In genomic region chr5:164048527-164048926, GRCh38 we compare ENCODE assay signal across 16 cellular contexts.
DNase-seq lines count a peak whose midpoint lies in the region; ATAC-seq and TF ChIP-seq lines count a peak whose summit lies in the region.
"Had no signal": no experiment of that assay in that cellular context is flagged by ENCODE, and none has a peak within 500 bp of the region (broad histone marks: within the 10 kb centered on the region; RNA-seq: fewer than 3 reads in every experiment).

No MANE protein-coding gene starts in this region.

- H3K4me1 Mint-ChIP-seq in mesothelial cell of epicardium, result peaks cover 4% of the 10 kb centered on the region
- no peaks in the 10 kb centered on the region for H3K4me1 Mint-ChIP-seq in activated CD8-positive, alpha-beta T cell treated with anti-CD3 and anti-CD28 coated beads, Interleukin-2, amount 10 ng/mL, durations not matched to agents 7 days and 5 days (ENCODE audit: low read depth)
- H3K4me1 Mint-ChIP-seq: activated CD4-positive, alpha-beta memory T cell treated with anti-CD3 and anti-CD28 coated beads, Interleukin-2, amount 10 ng/mL, durations not matched to agents 7 days and 5 days had no signal

- H3K4me3 ChIP-seq in AG04450 (ENCODE audit: low read depth, low read length) (no peak overlapping the region), astrocyte of the cerebellum (ENCODE audit: low read depth, low read length) (no peak overlapping the region), spleen (no peak overlapping the region)
- H3K4me3 ChIP-seq: coronary artery, stomach had no signal

- TF ChIP-seq POLR2A in spleen (IDR thresholded peaks at IDR 0.05), result no peak

- H3K27me3 Mint-ChIP-seq in mesothelial cell of epicardium (ENCODE audit: low read depth), result peaks cover 18% of the 10 kb centered on the region
- H3K27me3 Mint-ChIP-seq in activated CD8-positive, alpha-beta T cell treated with anti-CD3 and anti-CD28 coated beads, Interleukin-2, amount 10 ng/mL, durations not matched to agents 7 days and 5 days (ENCODE audit: low read depth), result no peaks in the 10 kb centered on the region
- H3K27me3 Mint-ChIP-seq: activated CD4-positive, alpha-beta memory T cell treated with anti-CD3 and anti-CD28 coated beads, Interleukin-2, amount 10 ng/mL, durations not matched to agents 7 days and 5 days had no signal

- no peak overlapping the region for H3K27ac Mint-ChIP-seq in mesothelial cell of epicardium
- no peak overlapping the region for H3K27ac Mint-ChIP-seq in activated CD8-positive, alpha-beta T cell treated with anti-CD3 and anti-CD28 coated beads, Interleukin-2, amount 10 ng/mL, durations not matched to agents 7 days and 5 days
- H3K27ac Mint-ChIP-seq: activated CD4-positive, alpha-beta memory T cell treated with anti-CD3 and anti-CD28 coated beads, Interleukin-2, amount 10 ng/mL, durations not matched to agents 7 days and 5 days had no signal

- no peaks in the 10 kb centered on the region for H3K9me3 Mint-ChIP-seq in mesothelial cell of epicardium
- H3K9me3 Mint-ChIP-seq in activated CD8-positive, alpha-beta T cell treated with anti-CD3 and anti-CD28 coated beads, Interleukin-2, amount 10 ng/mL, durations not matched to agents 7 days and 5 days (ENCODE audit: insufficient read depth), result no peaks in the 10 kb centered on the region

- TF ChIP-seq CTCF in AG04450 (IDR thresholded peaks at IDR 0.05; ENCODE audit: low read depth, low read length) (peak; percentile 34), LNCAP (IDR thresholded peaks at IDR 0.05) (peak; percentile 76), astrocyte of the cerebellum (IDR thresholded peaks at IDR 0.05; ENCODE audit: low read depth, low read length, missing control alignments) (peak; percentile 17), spleen (IDR thresholded peaks at IDR 0.05 in 8 of 11, conservative IDR thresholded peaks at IDR 0.05 in 3 of 11) (no peak), mesothelial cell of epicardium (IDR thresholded peaks at IDR 0.05; ENCODE audit: unreplicated experiment) (no peak)

- no peaks in the 10 kb centered on the region for H3K36me3 Mint-ChIP-seq in mesothelial cell of epicardium
- H3K36me3 Mint-ChIP-seq in activated CD8-positive, alpha-beta T cell treated with anti-CD3 and anti-CD28 coated beads, Interleukin-2, amount 10 ng/mL, durations not matched to agents 7 days and 5 days (ENCODE audit: low read depth), result no peaks in the 10 kb centered on the region

- no peaks in the 10 kb centered on the region for H3K9me3 ChIP-seq in AG04450 (ENCODE audit: control insufficient read depth, insufficient read depth, low read length)
- H3K9me3 ChIP-seq in spleen, result no peaks in the 10 kb centered on the region
- H3K9me3 ChIP-seq: stomach had no signal

- ATAC-seq in activated CD8-positive, alpha-beta T cell treated with anti-CD3 and anti-CD28 coated beads, Interleukin-2, amount 10 ng/mL, durations not matched to agents 7 days and 5 days, result no peak

- H3K27ac ChIP-seq in AG04450 (ENCODE audit: low read depth, low read length), result no peak overlapping the region
- no peak overlapping the region for H3K27ac ChIP-seq in spleen
- H3K27ac ChIP-seq: coronary artery, stomach had no signal

- CTCF ChIA-PET in AG04450 (lab: Charles Lee), result interaction anchor here (0.7 to 3.0 kb wide), 2 partner anchors 407 to 456 kb away, joined by 3 to 26 read pairs; no protein-coding TSS in a partner anchor
- CTCF ChIA-PET in activated CD8-positive, alpha-beta T cell treated with anti-CD3 and anti-CD28 coated beads, Interleukin-2, amount 10 ng/mL, durations not matched to agents 7 days and 5 days (lab: Charles Lee), result no interaction called here

- H3K4me1 ChIP-seq in spleen, result no peaks in the 10 kb centered on the region
- H3K4me1 ChIP-seq: stomach had no signal

- intact Hi-C loops in spleen (cut with DNase I; ENCODE audit: low total_unique reads), result no loop called here

- H3K4me3 Mint-ChIP-seq in mesothelial cell of epicardium, result no peak overlapping the region
- H3K4me3 Mint-ChIP-seq in activated CD8-positive, alpha-beta T cell treated with anti-CD3 and anti-CD28 coated beads, Interleukin-2, amount 10 ng/mL, durations not matched to agents 7 days and 5 days, result no peak overlapping the region
- H3K4me3 Mint-ChIP-seq: activated CD4-positive, alpha-beta memory T cell treated with anti-CD3 and anti-CD28 coated beads, Interleukin-2, amount 10 ng/mL, durations not matched to agents 7 days and 5 days had no signal

- POLR2A ChIA-PET in AG04450 (lab: Yijun Ruan, JAX), result no interaction called here
- POLR2A ChIA-PET in activated CD8-positive, alpha-beta T cell treated with anti-CD3 and anti-CD28 coated beads, Interleukin-2, amount 10 ng/mL, durations not matched to agents 7 days and 5 days (lab: Charles Lee), result no interaction called here

- DNase-seq in AG04450 (ENCODE audit: low read depth, low spot score) (no peak), astrocyte of the cerebellum (ENCODE audit: low read depth) (peak; percentile 15), iris pigment epithelial cell (ENCODE audit: low read depth) (peak; percentile 25), spleen (no peak), mesothelial cell of epicardium (ENCODE audit: low spot score in 2 of 2, unreplicated experiment in 2 of 2) (no peak), T-helper 1 cell (no peak)
- DNase-seq in activated CD8-positive, alpha-beta T cell treated with anti-CD3 and anti-CD28 coated beads, Interleukin-2, amount 10 ng/mL, durations not matched to agents 7 days and 5 days, result no peak
- DNase-seq: activated CD4-positive, alpha-beta memory T cell treated with anti-CD3 and anti-CD28 coated beads, Interleukin-2, amount 10 ng/mL, durations not matched to agents 7 days and 5 days; activated naive CD4-positive, alpha-beta T cell treated with Interleukin-2 at 50 U/mL for 16 hours; head of caudate nucleus; mesendoderm; NCI-H1930; stomach; T-helper 2 cell had no signal

- in situ Hi-C loops in astrocyte of the cerebellum (cut with HindIII; ENCODE audit: low sequenced_read_pairs), result no loop called here

- no peaks in the 10 kb centered on the region for H3K36me3 ChIP-seq in spleen
- H3K36me3 ChIP-seq: stomach had no signal

- 34 to 60% (median 38%) methylated on average over 1 of the region's 1 CpG for WGBS in spleen, 5 donors

- H3K27me3 ChIP-seq in AG04450 (ENCODE audit: control insufficient read depth, insufficient read depth, low read length), result no peaks in the 10 kb centered on the region
- H3K27me3 ChIP-seq in spleen (replicated peaks in 1 of 7), result no peaks in the 10 kb centered on the region
- H3K27me3 ChIP-seq: stomach had no signal

Comparison
In these comparisons a context has a peak if more than half of its experiments do, and no peak if none do; other contexts are left out.
1. DNase-seq: peak in astrocyte of the cerebellum (single experiment) and iris pigment epithelial cell (single experiment); none in AG04450 (single experiment), spleen (single experiment), mesothelial cell of epicardium (0 of 2), T-helper 1 cell (0 of 5) and activated CD8-positive, alpha-beta T cell treated with anti-CD3 and anti-CD28 coated beads, Interleukin-2, amount 10 ng/mL, durations not matched to agents 7 days and 5 days (single experiment).
2. CTCF ChIP-seq: peak in AG04450 (single experiment), LNCAP (single experiment) and astrocyte of the cerebellum (single experiment); none in spleen (0 of 11) and mesothelial cell of epicardium (single experiment).